Comparison of ENCODE assay signal across 9 cellular contexts in genomic region chr15:42385206-42385979, GRCh38. TPM values are rescaled to one million over a fixed set of nuclear protein-coding genes. Genes with fewer than 3 reads are reported as not detected.
DNase-seq lines count a peak whose midpoint lies in the region; ATAC-seq and TF ChIP-seq lines count a peak whose summit lies in the region.
"Had no signal": no experiment of that assay in that cellular context is flagged by ENCODE, and none has a peak within 500 bp of the region (broad histone marks: within the 10 kb centered on the region; RNA-seq: fewer than 3 reads in every experiment).

No MANE protein-coding gene starts in this region.

- WGBS in SK-N-SH (ENCODE audit: low lambda C conversion rate) = 20% methylated on average over 5 of the region's 5 CpGs
- WGBS in psoas muscle, 3 donors = 20 to 24% (median 22%) methylated on average over 5 of the region's 5 CpGs

- no peaks in the 10 kb centered on the region for H3K27me3 ChIP-seq in SK-N-SH (ENCODE audit: insufficient read depth)
- H3K27me3 ChIP-seq in psoas muscle (ENCODE audit: insufficient read depth in 3 of 3, low read length in 2 of 3) = no peaks in the 10 kb centered on the region
- H3K27me3 ChIP-seq: adrenal gland had no signal

- intact Hi-C loops in psoas muscle (cut with DNase I) = loop anchor here (1.0 to 5.0 kb wide), 4 partner anchors 58 to 113 kb away; partner anchors contain the start of genes GANC (in 2 of the 2) and TMEM87A (in 2 of the 2)

- CTCF ChIA-PET in SK-N-SH (lab: Yijun Ruan, JAX) = interaction anchor here (0.6 to 1.9 kb wide), 22 partner anchors 9 to 611 kb away, joined by 3 to 9 read pairs (median 4); partner anchors contain the start of gene MAPKBP1

- H3K9me3 ChIP-seq in SK-N-SH (no peaks in the 10 kb centered on the region), psoas muscle (no peaks in the 10 kb centered on the region)
- H3K9me3 ChIP-seq: adrenal gland had no signal

- ATAC-seq in psoas muscle = peak; percentile 73 to 82 (median 78)
- ATAC-seq in GM19023 (IDR thresholded peaks at IDR 0.05; ENCODE audit: unreplicated experiment) = no peak

- no peak overlapping the region for H3K27ac ChIP-seq in SK-N-SH (ENCODE audit: low read depth in 2 of 2, low read length in 1 of 2)
- H3K27ac ChIP-seq in psoas muscle = peak overlapping the region; percentile 96
- H3K27ac ChIP-seq: adrenal gland had no signal

- no peaks in the 10 kb centered on the region for H3F3A ChIP-seq in SK-N-SH (replicated peaks; ENCODE audit: insufficient read depth)

- H4K20me1 ChIP-seq in SK-N-SH (ENCODE audit: insufficient read depth) = no peaks in the 10 kb centered on the region

- POLR2A ChIA-PET in SK-N-SH (lab: Yijun Ruan, JAX) = interaction anchor here (0.7 kb wide), 1 partner anchor 106 kb away, joined by 3 read pairs; no protein-coding TSS in a partner anchor

- DNase-seq in NCI-H345 (lab: John Stamatoyannopoulos, UW) (peak; percentile 35), NCI-H345 treated with DMSO at 0.1 percent for 48 hours (lab: John Stamatoyannopoulos, UW; ENCODE audit: unreplicated experiment) (no peak), HT1080 (ENCODE audit: low read depth) (peak; percentile 48), SK-N-SH (peak; percentile 60), fibroblast of the aortic adventitia (ENCODE audit: low read depth) (peak; percentile 60), psoas muscle (no peak), ureter (ENCODE audit: low spot score) (no peak)

- peak; percentile 81 for TF ChIP-seq RAD21 in SK-N-SH (IDR thresholded peaks at IDR 0.05; ENCODE audit: low read length)

- H3K9ac ChIP-seq in SK-N-SH = no peak overlapping the region

- H3K4me3 ChIP-seq in SK-N-SH (ENCODE audit: low read depth in 2 of 2, low read length in 1 of 2) (no peak overlapping the region; a peak in 1 of 4 replicates), fibroblast of the aortic adventitia (ENCODE audit: low read depth, low read length) (no peak overlapping the region), psoas muscle (peak overlapping the region; percentile 17)
- H3K4me3 ChIP-seq: adrenal gland had no signal

- H3K4me1 ChIP-seq in SK-N-SH (ENCODE audit: control insufficient read depth in 1 of 2, insufficient read depth in 2 of 2, low read depth in 1 of 2, low read length in 1 of 2) (no peaks in the 10 kb centered on the region), psoas muscle (peaks cover 46% of the 10 kb centered on the region)
- H3K4me1 ChIP-seq: adrenal gland had no signal

- H3K36me3 ChIP-seq in SK-N-SH (replicated peaks in 1 of 2; ENCODE audit: control insufficient read depth in 1 of 2, insufficient read depth in 2 of 2, low read length in 1 of 2) = no peaks in the 10 kb centered on the region
- H3K36me3 ChIP-seq in psoas muscle (ENCODE audit: insufficient read depth in 1 of 2, low read depth in 1 of 2) = peaks cover 0 to 38% of the 10 kb centered on the region in 2 donors
- H3K36me3 ChIP-seq: adrenal gland had no signal

- H2AFZ ChIP-seq in SK-N-SH (ENCODE audit: low read depth) = no peak overlapping the region

- no peak overlapping the region for H3K4me2 ChIP-seq in SK-N-SH

- TF ChIP-seq CTCF in SK-N-SH (IDR thresholded peaks at IDR 0.05) (peak; percentile 81), fibroblast of the aortic adventitia (IDR thresholded peaks at IDR 0.05; ENCODE audit: insufficient read depth, low read length) (peak; percentile 84), psoas muscle (IDR thresholded peaks at IDR 0.05) (peak; percentile 66)

- no peaks in the 10 kb centered on the region for H3K79me2 ChIP-seq in SK-N-SH (ENCODE audit: insufficient read depth)

- TF ChIP-seq EP300 in SK-N-SH (IDR thresholded peaks at IDR 0.05; ENCODE audit: borderline replicate concordance in 1 of 2, low read depth in 1 of 2, low read length in 1 of 2) = no peak

- no peaks in the 10 kb centered on the region for H3K9me2 ChIP-seq in SK-N-SH

TF ChIP-seq in SK-N-SH, 30 proteins besides CTCF, POLR2A, EP300 and RAD21:
- TF ChIP-seq MEF2A (IDR thresholded peaks at IDR 0.05; ENCODE audit: borderline replicate concordance, low read depth) (no peak), SMC3 (IDR thresholded peaks at IDR 0.05; ENCODE audit: low read depth, low read length) (peak; percentile 56)

RNA-seq across cellular contexts. Expression of gene CAPN3, which starts 26.1 kb away (rescaled TPM):
- total RNA-seq in HT1080 (2014; rRNA removed; shearing (Covaris generic)) = 0.68 TPM in 1 of 2 replicates, not detected in the other
- polyA plus RNA-seq in HT1080 (2015; cell fraction: cytosol; rRNA removed) = 0.05 and 0.06 TPM in 2 replicates
- polyA plus RNA-seq in HT1080 (2015; cell fraction: nucleus; rRNA removed) = 2.6 and 2.7 TPM in 2 replicates
- 1.8 and 1.9 TPM in 2 replicates for polyA plus RNA-seq in SK-N-SH (2012; rRNA removed)
- 0.51 and 0.59 TPM in 2 replicates for polyA plus RNA-seq in SK-N-SH (2012; cell fraction: cytosol; rRNA removed)
- polyA plus RNA-seq in SK-N-SH (2012; cell fraction: nucleus; rRNA removed) = 14.4 and 14.8 TPM in 2 replicates
- 1.6 and 2.5 TPM in 2 replicates for total RNA-seq in fibroblast of the aortic adventitia (ENCODE audit: low replicate concordance)
- 100 to 1,000 TPM; 216 to 413 (median 266) TPM for total RNA-seq in psoas muscle
- polyA plus RNA-seq in psoas muscle = 100 to 1,000 TPM; 114 to 214 (median 154) TPM
- total RNA-seq in ureter = 18.9 TPM

Comparison
In these comparisons a context has a peak if more than half of its experiments do, and no peak if none do; other contexts are left out.
1. DNase-seq: peak in NCI-H345 (single experiment), HT1080 (single experiment), SK-N-SH (single experiment) and fibroblast of the aortic adventitia (single experiment); none in NCI-H345 treated with DMSO at 0.1 percent for 48 hours (single experiment), psoas muscle (0 of 2) and ureter (single experiment).
2. RNA of gene CAPN3, which starts 26.1 kb away (total RNA-seq): 216 to 413 TPM in psoas muscle; 18.9 TPM in ureter (single experiment), 1.6 to 2.5 TPM in fibroblast of the aortic adventitia and 0.68 TPM in HT1080; every median in the first group is over 10 times any median in the second.
3. Peak in every context shown above with its lines, with median percentiles within 50 percentile points of each other: CTCF ChIP-seq.